In the genomic region with DNA sequence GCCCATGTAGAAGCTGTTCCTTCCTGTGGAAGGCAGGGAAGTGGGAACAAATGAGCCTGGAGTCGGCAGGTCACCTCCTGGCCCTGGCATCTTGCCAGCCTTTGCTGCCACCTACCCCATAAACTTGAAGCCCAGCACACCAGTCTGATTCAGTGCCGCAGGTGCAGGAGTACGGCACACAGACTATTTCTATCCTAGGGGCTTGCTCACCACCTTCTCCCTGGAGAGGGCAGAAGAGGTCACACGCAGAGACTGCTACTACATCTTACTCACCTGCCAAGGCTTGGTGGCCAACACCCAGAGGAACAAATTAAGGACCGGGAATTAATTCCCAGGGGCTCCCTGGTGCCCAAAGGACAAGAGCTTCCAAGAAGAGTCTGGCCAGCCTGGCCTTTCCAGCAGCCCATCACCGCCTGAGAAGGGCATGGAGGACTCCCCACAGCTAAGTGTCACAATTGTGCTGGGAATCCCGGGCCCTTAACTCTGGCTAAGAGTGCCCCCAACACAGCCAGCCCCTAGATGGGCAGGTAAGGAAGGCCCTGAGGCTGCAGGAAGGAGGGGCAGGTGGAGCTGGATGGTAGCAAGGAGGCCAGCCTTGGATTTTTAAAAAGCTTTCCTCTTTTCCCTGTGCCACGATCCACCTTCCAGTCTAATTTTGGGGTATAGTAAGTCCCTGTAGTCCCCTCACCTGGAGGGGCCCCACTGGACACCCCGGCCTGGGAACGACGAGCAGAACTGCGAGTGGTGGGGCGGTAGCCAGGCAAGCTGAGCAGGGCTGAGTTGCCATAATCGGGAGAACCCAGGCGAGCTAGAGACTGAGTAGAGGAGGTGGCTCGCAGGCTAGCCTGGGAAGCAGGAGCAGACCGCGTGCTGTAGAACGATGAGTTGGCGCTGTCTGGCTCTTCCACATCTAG, we compare ENCODE assay signal across 15 cellular contexts. TPM values are rescaled to one million over a fixed set of nuclear protein-coding genes. Genes with fewer than 3 reads are reported as not detected.
A peak's percentile ranks its signal among the peaks of the same experiment; 100 is the strongest.
DNase-seq lines count a peak whose midpoint lies in the region; ATAC-seq, FAIRE-seq and TF ChIP-seq lines count a peak whose summit lies in the region.
"Had no signal": no experiment of that assay in that cellular context is flagged by ENCODE, and none has a peak within 500 bp of the region (broad histone marks: within the 10 kb centered on the region; RNA-seq: fewer than 3 reads in every experiment).

No MANE protein-coding gene starts in this region.

- H2BK20ac ChIP-seq in H9 (ENCODE audit: low read depth, low read length, poor library complexity, severe bottlenecking): no peak overlapping the region

- FAIRE-seq in K562 (lab: Jason Lieb, UNC): no peak

- H4K8ac ChIP-seq in H9 (replicated peaks; ENCODE audit: insufficient read length, low read depth, low read length): no peak overlapping the region

- H3K27ac Mint-ChIP-seq in Caco-2 (ENCODE audit: unreplicated experiment): peak overlapping the region; percentile 34
- H3K27ac Mint-ChIP-seq in H9: peak overlapping the region in 2 of 3 experiments; percentile 34 to 56; a peak in 1 of 7 replicates
- H3K27ac Mint-ChIP-seq: activated CD4-positive, alpha-beta T cell treated with anti-CD3 and anti-CD28 coated beads, Interleukin-2, amount 10 ng/mL, durations not matched to agents 7 days and 5 days had no signal

- intact Hi-C loops in Caco-2 (cut with micrococcal nuclease; ENCODE audit: unreplicated experiment): no loop called here
- intact Hi-C loops in K562 (cut with micrococcal nuclease): no loop called here
- intact Hi-C loops in tibial artery (cut with DNase I; ENCODE audit: low total_unique reads): no loop called here

- no peaks in the 10 kb centered on the region for H3K9me1 ChIP-seq in K562 (ENCODE audit: control insufficient read depth, insufficient read depth, low read length)

- no peak overlapping the region for H4K91ac ChIP-seq in H9 (ENCODE audit: insufficient read length, low read depth, low read length)

- H3K27me3 ChIP-seq in Caco-2 (replicated peaks; ENCODE audit: control insufficient read depth, insufficient read depth, low read length): no peaks in the 10 kb centered on the region
- H3K27me3 ChIP-seq in H9 (ENCODE audit: insufficient read depth, low read length): no peaks in the 10 kb centered on the region
- no peaks in the 10 kb centered on the region for H3K27me3 ChIP-seq in K562 (ENCODE audit: control insufficient read depth in 2 of 2, insufficient read depth in 2 of 2, low read length in 2 of 2)
- H3K27me3 ChIP-seq in tibial artery: no peaks in the 10 kb centered on the region
- H3K27me3 ChIP-seq: heart left ventricle, right atrium auricular region had no signal

- H4K5ac ChIP-seq in H9 (ENCODE audit: insufficient read length, low read depth, low read length): no peak overlapping the region

- peaks cover 98% of the 10 kb centered on the region for H3K36me3 Mint-ChIP-seq in Caco-2 (ENCODE audit: insufficient read depth, unreplicated experiment)
- peaks cover 52 to 91% (median 86%) of the 10 kb centered on the region in 3 experiments; a peak in 6 of 7 replicates for H3K36me3 Mint-ChIP-seq in H9 (ENCODE audit: insufficient read depth in 1 of 3, low read depth in 3 of 3)

- no peaks in the 10 kb centered on the region for H3K23me2 ChIP-seq in H9 (ENCODE audit: insufficient read length, low read depth, low read length, poor library complexity, severe bottlenecking)

- H3K4me2 ChIP-seq in H9 (ENCODE audit: insufficient read depth, insufficient read length, low read length): no peak overlapping the region
- H3K4me2 ChIP-seq in K562 (ENCODE audit: insufficient read depth, low read length): no peak overlapping the region

- H4K20me1 ChIP-seq in H9 (ENCODE audit: control insufficient read depth, insufficient read depth, insufficient read length): no peaks in the 10 kb centered on the region
- no peaks in the 10 kb centered on the region for H4K20me1 ChIP-seq in K562 (replicated peaks; ENCODE audit: control insufficient read depth, insufficient read depth, low read length)

- H3K14ac ChIP-seq in H9 (ENCODE audit: insufficient read depth, low read length): no peak overlapping the region

- H3K27me3 Mint-ChIP-seq in Caco-2 (ENCODE audit: insufficient read depth, unreplicated experiment) (no peaks in the 10 kb centered on the region), H9 (ENCODE audit: low read depth) (peaks cover 9% of the 10 kb centered on the region; the same call in 1 of the 2 replicates)
- H3K27me3 Mint-ChIP-seq: activated CD4-positive, alpha-beta T cell treated with anti-CD3 and anti-CD28 coated beads, Interleukin-2, amount 10 ng/mL, durations not matched to agents 7 days and 5 days had no signal

- H2BK12ac ChIP-seq in H9 (ENCODE audit: insufficient read length, low read depth, low read length): no peak overlapping the region

- H3K9me3 ChIP-seq in Caco-2: no peaks in the 10 kb centered on the region
- no peaks in the 10 kb centered on the region for H3K9me3 ChIP-seq in H9 (ENCODE audit: control insufficient read depth, low read depth, low read length)
- H3K9me3 ChIP-seq in K562 (replicated peaks; ENCODE audit: control insufficient read depth, insufficient read depth, low read depth, low read length): no peaks in the 10 kb centered on the region
- no peaks in the 10 kb centered on the region for H3K9me3 ChIP-seq in tibial artery
- H3K9me3 ChIP-seq: heart left ventricle, right atrium auricular region had no signal

- POLR2A ChIA-PET in Caco-2 (lab: Charles Lee): no interaction called here
- POLR2A ChIA-PET in K562 (lab: Yijun Ruan, JAX): interaction anchor here (0.6 to 4.0 kb wide), 5 partner anchors 9 to 39 kb away, joined by 3 to 12 read pairs (median 4); no protein-coding TSS in a partner anchor

- H3K4me1 ChIP-seq in Caco-2 (no peaks in the 10 kb centered on the region), H9 (ENCODE audit: insufficient read depth, low read length) (no peaks in the 10 kb centered on the region), K562 (replicated peaks in 1 of 2; ENCODE audit: control insufficient read depth in 2 of 2, insufficient read depth in 2 of 2, low read length in 2 of 2) (peaks cover 4 to 21% of the 10 kb centered on the region in 2 experiments; a peak in 4 of 5 replicates), tibial artery (peaks cover 0 to 3% (median 1%) of the 10 kb centered on the region in 4 donors)

- no peak overlapping the region for H3K18ac ChIP-seq in H9 (ENCODE audit: insufficient read length, low read depth, low read length)

- BruUV-seq in Caco-2 (replicated peaks; lab: Mats Ljungman, UMichigan): no TSS peak
- BruUV-seq in K562 (replicated peaks; lab: Mats Ljungman, UMichigan): no TSS peak

- H2AFZ ChIP-seq in H9 (ENCODE audit: low read length) (no peak overlapping the region), K562 (ENCODE audit: low read depth, low read length) (no peak overlapping the region)

- H3K27ac ChIP-seq in H9 (ENCODE audit: insufficient read length, low read depth, low read length) (no peak overlapping the region), K562 (ENCODE audit: extremely low read depth, low read depth, low read length) (no peak overlapping the region), tibial artery (no peak overlapping the region)
- H3K27ac ChIP-seq: heart left ventricle, right atrium auricular region had no signal

- H2BK120ac ChIP-seq in H9 (ENCODE audit: low read depth, low read length, poor library complexity, severe bottlenecking): no peak overlapping the region

- no peak for DNase-seq in Caco-2
- no peak for DNase-seq in H9
- DNase-seq in K562 (ENCODE audit: extremely low read depth in 1 of 4, low spot score in 3 of 4): no peak
- peak; percentile 19 for DNase-seq in omental fat pad (ENCODE audit: low spot score)
- no peak for DNase-seq in amniotic stem cell (lab: John Stamatoyannopoulos, UW)
- DNase-seq in tibial artery: no peak
- DNase-seq: activated CD4-positive, alpha-beta T cell treated with anti-CD3 and anti-CD28 coated beads, Interleukin-2, amount 10 ng/mL, durations not matched to agents 7 days and 5 days; heart left ventricle; left cardiac atrium; NCI-H524 treated with DMSO at 0.1 percent for 48 hours; RPMI8226; stimulated activated naive CD8-positive, alpha-beta T cell treated with anti-CD3 and anti-CD28 coated beads, Interleukin-15, Interleukin-2, amounts not matched to agents 100 U/mL and 50 U/mL, for 24 hours; T-helper 2 cell had no signal

- in situ Hi-C loops in K562 (cut with MboI): no loop called here

- TF ChIP-seq EP300 in K562 (IDR thresholded peaks at IDR 0.05; ENCODE audit: low read length): no peak

- ATAC-seq in K562 (no peak), omental fat pad (ENCODE audit: low FRiP score) (no peak), GM18873 (IDR thresholded peaks at IDR 0.05; ENCODE audit: low FRiP score, unreplicated experiment) (no peak)
- ATAC-seq: heart left ventricle; left cardiac atrium; stimulated activated naive CD8-positive, alpha-beta T cell treated with anti-CD3 and anti-CD28 coated beads, Interleukin-15, Interleukin-2, amounts not matched to agents 100 U/mL and 50 U/mL, for 24 hours had no signal

- no peak overlapping the region for H3K23ac ChIP-seq in H9 (ENCODE audit: insufficient read length, low read depth, low read length)

- no peak overlapping the region for H3K4ac ChIP-seq in H9 (ENCODE audit: low read depth, low read length)

- no peaks in the 10 kb centered on the region for H3K9me3 Mint-ChIP-seq in Caco-2 (ENCODE audit: unreplicated experiment)
- H3K9me3 Mint-ChIP-seq in H9: no peaks in the 10 kb centered on the region
- H3K9me3 Mint-ChIP-seq: activated CD4-positive, alpha-beta T cell treated with anti-CD3 and anti-CD28 coated beads, Interleukin-2, amount 10 ng/mL, durations not matched to agents 7 days and 5 days had no signal

- no peak for TF ChIP-seq RAD21 in K562 (CRISPR knock-in tag; conservative IDR thresholded peaks at IDR 0.05 in 1 of 2, IDR thresholded peaks at IDR 0.05 in 1 of 2)

- H3K4me3 Mint-ChIP-seq in Caco-2 (ENCODE audit: unreplicated experiment) (no peak overlapping the region), H9 (no peak overlapping the region)
- H3K4me3 Mint-ChIP-seq: activated CD4-positive, alpha-beta T cell treated with anti-CD3 and anti-CD28 coated beads, Interleukin-2, amount 10 ng/mL, durations not matched to agents 7 days and 5 days had no signal

- H3K4me1 Mint-ChIP-seq in Caco-2 (ENCODE audit: low read depth, unreplicated experiment): no peaks in the 10 kb centered on the region
- H3K4me1 Mint-ChIP-seq in H9: no peaks in the 10 kb centered on the region
- H3K4me1 Mint-ChIP-seq: activated CD4-positive, alpha-beta T cell treated with anti-CD3 and anti-CD28 coated beads, Interleukin-2, amount 10 ng/mL, durations not matched to agents 7 days and 5 days had no signal

- H2AK5ac ChIP-seq in H9 (ENCODE audit: insufficient read length, low read length): no peak overlapping the region

- H2BK5ac ChIP-seq in H9 (ENCODE audit: insufficient read length, low read length): no peak overlapping the region

- H3K36me3 ChIP-seq in Caco-2 (ENCODE audit: control insufficient read depth, insufficient read depth, low read length) (peaks cover 43% of the 10 kb centered on the region), K562 (ENCODE audit: control insufficient read depth, insufficient read depth, low read length) (peaks cover 95% of the 10 kb centered on the region), tibial artery (peaks cover 78 to 99% (median 86%) of the 10 kb centered on the region in 3 donors)

- no peak overlapping the region for H2BK15ac ChIP-seq in H9 (ENCODE audit: low read depth, low read length)

- WGBS in H9 (ENCODE audit: extremely low coverage, insufficient read length, low lambda C conversion rate): no CpG with 5 or more reads among the region's 20 CpGs
- 92% methylated on average over 20 of the region's 20 CpGs for WGBS in K562 (ENCODE audit: insufficient coverage, low coverage, missing lambda C conversion rate)

- H3K56ac ChIP-seq in H9 (ENCODE audit: insufficient read length, low read depth, low read length): no peak overlapping the region

- H3K79me1 ChIP-seq in H9 (ENCODE audit: insufficient read depth, low read depth, low read length, poor library complexity, severe bottlenecking): no peaks in the 10 kb centered on the region

- H3T11ph ChIP-seq in H9 (ENCODE audit: low read length): no peak overlapping the region

- H3K4me3 ChIP-seq in Caco-2 (ENCODE audit: low read depth, low read length) (no peak overlapping the region), K562 (no peak overlapping the region), tibial artery (no peak overlapping the region)
- H3K4me3 ChIP-seq: heart left ventricle, right atrium auricular region had no signal

- CTCF ChIA-PET in Caco-2 (lab: Charles Lee): interaction anchor here (1.3 kb wide), 2 partner anchors 19 to 86 kb away, joined by 3 to 9 read pairs; no protein-coding TSS in a partner anchor
- CTCF ChIA-PET in K562 (lab: Yijun Ruan, JAX; ENCODE audit: low intra/inter-chr PET ratio): no interaction called here

- peak; percentile 12; the same call in 1 of the 2 replicates for TF ChIP-seq POLR2A in K562 (conservative IDR thresholded peaks at IDR 0.05)

- H3K79me2 ChIP-seq in H9 (ENCODE audit: insufficient read depth, low read length) (no peaks in the 10 kb centered on the region), K562 (ENCODE audit: control insufficient read depth, insufficient read depth, low read length) (no peaks in the 10 kb centered on the region)

- H3K9ac ChIP-seq in H9 (ENCODE audit: extremely low read depth, insufficient read length, low read length) (no peak overlapping the region), K562 (ENCODE audit: insufficient read depth in 1 of 2, low read depth in 2 of 2, low read length in 2 of 2) (peak overlapping the region in 1 of 2 experiments; percentile 50; a peak in 2 of 4 replicates)

- TF ChIP-seq CTCF in Caco-2 (IDR thresholded peaks at IDR 0.05; ENCODE audit: insufficient read depth in 1 of 2, low read depth in 1 of 2, low read length in 1 of 2, severe bottlenecking in 1 of 2, unreplicated experiment in 1 of 2) (no peak), H9 (conservative IDR thresholded peaks at IDR 0.05) (no peak), K562 (IDR thresholded peaks at IDR 0.05 in 2 of 3, conservative IDR thresholded peaks at IDR 0.05 in 1 of 3; ENCODE audit: insufficient read depth in 2 of 3, low read depth in 1 of 3, low read length in 3 of 3) (no peak), omental fat pad (IDR thresholded peaks at IDR 0.05) (no peak), tibial artery (IDR thresholded peaks at IDR 0.05) (no peak)

RNA-seq across cellular contexts. Expression of a gene that starts 6.9 kb away (rescaled TPM):
- total RNA-seq in Caco-2 (2022) (34.7 and 37.7 TPM in 2 replicates), H9 (2021) (10.2 and 10.6 TPM in 2 replicates), K562 (2014; rRNA removed) (2.1 and 2.9 TPM in 2 replicates), K562 (2014; rRNA removed; fragmentation: Illumina TruSeq; extraction: Trizol) (2.7 and 3.2 TPM in 2 replicates), K562 (2015; rRNA removed; fragmentation: Illumina TruSeq; extraction: Trizol) (3.2 and 3.5 TPM in 2 replicates), K562 (2021) (5.2 and 9.4 TPM in 2 replicates), omental fat pad (10 to 100 TPM in 2 of 4 donors, 1 to 10 TPM in 2; 4.1 to 16.7 (median 10.8) TPM)
- 50.1 and 71.5 TPM in 2 replicates for total RNA-seq in K562 (2011; cell fraction: chromatin; rRNA removed; ENCODE audit: low replicate concordance)
- total RNA-seq in K562 (2011; cell fraction: nucleolus; rRNA removed): 32.2 and 35.4 TPM in 2 replicates
- total RNA-seq in K562 (2011; cell fraction: nucleoplasm; rRNA removed): 35.9 and 50.0 TPM in 2 replicates
- polyA plus RNA-seq in K562 (2011; rRNA removed) (6.4 and 10.7 TPM in 2 replicates), K562 (2014; fragmentation: Illumina TruSeq; extraction: Trizol) (6.1 TPM in 2 replicates), K562 (2014; fragmentation: Nextera tagmentation; extraction: Ambion mirVana) (under 1 TPM; 0.34 to 0.35 TPM), K562 (2014; rRNA removed) (6.3 and 7.2 TPM in 2 replicates)
- 9.9 and 10.0 TPM in 2 replicates for polyA plus RNA-seq in K562 (2011; cell fraction: cytosol; rRNA removed)
- polyA plus RNA-seq in K562 (2011; cell fraction: nucleus; rRNA removed): 56.7 and 61.5 TPM in 2 replicates
- polyA plus RNA-seq in K562 (2012): 5.7 and 12.3 TPM in 2 replicates
- 9.5 and 10.0 TPM in 2 replicates for polyA minus RNA-seq in K562 (2011; rRNA and poly(A)+ RNA removed)
- polyA minus RNA-seq in K562 (2011; cell fraction: cytosol; rRNA and poly(A)+ RNA removed): 2.2 and 3.4 TPM in 2 replicates
- polyA minus RNA-seq in K562 (2011; cell fraction: nucleus; rRNA and poly(A)+ RNA removed): 11.3 and 13.7 TPM in 2 replicates
